In genomic region chr19:42450314-42450934, GRCh38 we compare ENCODE assay signal across 8 cellular contexts. TPM values are rescaled to one million over a fixed set of nuclear protein-coding genes. Genes with fewer than 3 reads are reported as not detected.
DNase-seq lines count a peak whose midpoint lies in the region; ATAC-seq and TF ChIP-seq lines count a peak whose summit lies in the region.

No MANE protein-coding gene starts in this region.

- H3K4me1 Mint-ChIP-seq in nephron = no peaks in the 10 kb centered on the region

- H3K36me3 Mint-ChIP-seq in nephron (ENCODE audit: low read depth) = no peaks in the 10 kb centered on the region

- H3K56ac ChIP-seq in IMR-90 (ENCODE audit: extremely low read depth, insufficient read depth, low read length) = no peak overlapping the region

- H4K91ac ChIP-seq in IMR-90 (ENCODE audit: insufficient read depth, low read depth, low read length) = no peak overlapping the region

- H3K9me3 Mint-ChIP-seq in nephron = no peaks in the 10 kb centered on the region

- TF ChIP-seq CTCF in C4-2B (conservative IDR thresholded peaks at IDR 0.05) (peak; percentile 78), IMR-90 (conservative IDR thresholded peaks at IDR 0.05; ENCODE audit: low read depth, low read length) (peak; percentile 84), esophagus squamous epithelium (IDR thresholded peaks at IDR 0.05) (peak; percentile 68 to 96 (median 91)), nephron (IDR thresholded peaks at IDR 0.05; ENCODE audit: unreplicated experiment in 3 of 3) (peak; percentile 82 to 88 (median 85))

- peaks cover 4% of the 10 kb centered on the region for H3K27me3 Mint-ChIP-seq in nephron (ENCODE audit: low read depth)

- no peak overlapping the region for H3K14ac ChIP-seq in IMR-90 (replicated peaks; ENCODE audit: low read depth, low read length)

- no peaks in the 10 kb centered on the region for H3K9me1 ChIP-seq in IMR-90 (ENCODE audit: insufficient read depth, low read length)

- DNase-seq in IMR-90 (peak; percentile 82), OCI-M1 (lab: John Stamatoyannopoulos, UW) (peak; percentile 93), esophagus squamous epithelium (lab: John Stamatoyannopoulos, UW) (no peak)
- peak; percentile 69 for DNase-seq in activated T-cell treated with anti-CD3 and anti-CD28 coated beads, Interleukin-2, amount 50 U/mL, for 1 hour
- peak; percentile 71 for DNase-seq in stimulated activated naive CD4-positive, alpha-beta T cell treated with Interleukin-2 at 50 U/mL for 16 hours (lab: John Stamatoyannopoulos, UW)

- no peak overlapping the region for H2BK5ac ChIP-seq in IMR-90 (ENCODE audit: low read depth, low read length, poor library complexity, severe bottlenecking)

- H2AFZ ChIP-seq in IMR-90 (replicated peaks; ENCODE audit: low read length, poor library complexity) = no peak overlapping the region

- H2AK9ac ChIP-seq in IMR-90 (replicated peaks; ENCODE audit: low read depth, low read length, poor library complexity) = no peak overlapping the region

- dilution Hi-C loops in IMR-90 (cut with HindIII; ENCODE audit: low sequenced_read_pairs, unreplicated experiment) = no loop called here

- H2BK15ac ChIP-seq in IMR-90 (ENCODE audit: low read depth, low read length) = no peak overlapping the region

- no peak overlapping the region for H3K18ac ChIP-seq in IMR-90 (ENCODE audit: low read depth, low read length)

- no peaks in the 10 kb centered on the region; the same call in 1 of the 2 replicates for H4K20me1 ChIP-seq in IMR-90 (ENCODE audit: insufficient read depth, low read length)

- no peaks in the 10 kb centered on the region for H3K9me3 ChIP-seq in IMR-90 (ENCODE audit: control insufficient read depth, insufficient read depth, low read length)
- H3K9me3 ChIP-seq in esophagus squamous epithelium = no peaks in the 10 kb centered on the region

- no TSS peak for BruUV-seq in IMR-90 (replicated peaks; lab: Mats Ljungman, UMichigan)

- H3K36me3 ChIP-seq in IMR-90 (ENCODE audit: control insufficient read depth, insufficient read depth, low read length) = no peaks in the 10 kb centered on the region
- H3K36me3 ChIP-seq in esophagus squamous epithelium = no peaks in the 10 kb centered on the region

- H3K23ac ChIP-seq in IMR-90 (ENCODE audit: low read depth, low read length) = no peak overlapping the region

- H3K27ac ChIP-seq in C4-2B = no peak overlapping the region
- H3K27ac ChIP-seq in IMR-90 (ENCODE audit: insufficient read depth, low read length) = no peak overlapping the region
- H3K27ac ChIP-seq in esophagus squamous epithelium = peak overlapping the region; percentile 35 to 79 (median 52)

- WGBS in IMR-90 (ENCODE audit: extremely low coverage in 2 of 2, insufficient read length in 1 of 2), 2 experiments = no CpG with 5 or more reads among the region's 3 CpGs
- WGBS in esophagus squamous epithelium, 2 donors = 0% methylated on average over 3 of the region's 3 CpGs

- peak; percentile 82 for ATAC-seq in GM19395 (IDR thresholded peaks at IDR 0.05; ENCODE audit: unreplicated experiment)
- ATAC-seq in IMR-90 (ENCODE audit: low read depth) = peak; percentile 93

- no peak overlapping the region for H4K5ac ChIP-seq in IMR-90 (ENCODE audit: low read depth, low read length)

- no peak overlapping the region for H3K9ac ChIP-seq in IMR-90 (ENCODE audit: low read depth, low read length)

- no peak overlapping the region for H3K4ac ChIP-seq in IMR-90 (ENCODE audit: low read depth, low read length)

- H3K27ac Mint-ChIP-seq in nephron = no peak overlapping the region

- H3K79me1 ChIP-seq in IMR-90 (ENCODE audit: low read depth in 1 of 2, low read length in 2 of 2) = no peaks in the 10 kb centered on the region

- H3K4me2 ChIP-seq in IMR-90 (ENCODE audit: low read depth, low read length) = no peak overlapping the region

- POLR2A ChIA-PET in IMR-90 (lab: Charles Lee; ENCODE audit: unreplicated experiment) = no interaction called here

- no peak overlapping the region for H4K8ac ChIP-seq in IMR-90 (ENCODE audit: low read depth in 2 of 2, low read length in 2 of 2)

- H3K27me3 ChIP-seq in IMR-90 (ENCODE audit: control insufficient read depth, insufficient read depth, low read length) (peaks cover 24% of the 10 kb centered on the region), esophagus squamous epithelium (no peaks in the 10 kb centered on the region)

- H3K4me3 Mint-ChIP-seq in nephron = no peak overlapping the region

- CTCF ChIA-PET in IMR-90 (lab: Yijun Ruan, JAX) = interaction anchor here (0.7 to 1.4 kb wide), 8 partner anchors 9 to 113 kb away, joined by 3 to 6 read pairs (median 3); no protein-coding TSS in a partner anchor

- H3K4me1 ChIP-seq in IMR-90 (ENCODE audit: control insufficient read depth, insufficient read depth, low read length) (no peaks in the 10 kb centered on the region), esophagus squamous epithelium (peaks cover 0 to 63% (median 0%) of the 10 kb centered on the region in 3 donors)

- intact Hi-C loops in IMR-90 (cut with micrococcal nuclease) = loop anchor here (1.0 kb wide), 1 partner anchor 79 kb away; no protein-coding TSS in a partner anchor
- intact Hi-C loops in esophagus squamous epithelium (cut with DNase I) = loop anchor here (2.0 to 10.0 kb wide), 2 partner anchors 78 to 144 kb away; partner anchors contain the start of genes CEACAM1 and CEACAM8

- in situ Hi-C loops in IMR-90 (cut with MboI; ENCODE audit: low sequenced_read_pairs) = loop anchor here (5.0 kb wide), 1 partner anchor 77 kb away; the partner anchor contains the start of gene CEACAM1

- no peak overlapping the region for H2AK5ac ChIP-seq in IMR-90 (ENCODE audit: low read depth, low read length)

- TF ChIP-seq POLR2A in IMR-90 (IDR thresholded peaks at IDR 0.05; ENCODE audit: low read depth, low read length) = no peak
- TF ChIP-seq POLR2A in esophagus squamous epithelium (IDR thresholded peaks at IDR 0.05) = no peak

- H3K4me3 ChIP-seq in IMR-90 (ENCODE audit: insufficient read depth, low read depth, low read length) (no peak overlapping the region), esophagus squamous epithelium (no peak overlapping the region)

- H2BK120ac ChIP-seq in IMR-90 (ENCODE audit: low read depth, low read length) = no peak overlapping the region

- H2BK20ac ChIP-seq in IMR-90 (ENCODE audit: low read depth, low read length) = no peak overlapping the region

- peak; percentile 88 for TF ChIP-seq RAD21 in IMR-90 (IDR thresholded peaks at IDR 0.05; ENCODE audit: low read length)

TF ChIP-seq in IMR-90, 13 proteins besides CTCF, POLR2A, EP300 and RAD21:
- TF ChIP-seq MXI1 (IDR thresholded peaks at IDR 0.05; ENCODE audit: borderline replicate concordance, low read depth, low read length) = no peak
- peak; percentile 57 for TF ChIP-seq SMC3 (IDR thresholded peaks at IDR 0.05; ENCODE audit: low read depth, low read length)
- TF ChIP-seq CEBPB (IDR thresholded peaks at IDR 0.05; ENCODE audit: low read depth, low read length) = peak; percentile 27; the same call in 1 of the 2 replicates

RNA-seq across cellular contexts. Expression of gene CXCL17, which starts 7.7 kb away (rescaled TPM):
- total RNA-seq in IMR-90 (2012; rRNA removed) (not detected in 2 replicates), esophagus squamous epithelium (10 to 100 TPM; 19.3 to 97.7 (median 33.8) TPM)
- not detected in 2 replicates for polyA plus RNA-seq in IMR-90 (2012; rRNA removed)
- not detected in 2 replicates for polyA plus RNA-seq in IMR-90 (2012; cell fraction: cytosol; rRNA removed)
- not detected in 2 replicates for polyA plus RNA-seq in IMR-90 (2012; cell fraction: nucleus; rRNA removed; ENCODE audit: low replicate concordance)

RNA-seq across cellular contexts. Expression of gene LIPE, which starts 23.2 kb away (rescaled TPM):
- total RNA-seq in IMR-90 (2012; rRNA removed) = 0.83 and 1.1 TPM in 2 replicates
- 5.4 and 5.9 TPM in 2 replicates for polyA plus RNA-seq in IMR-90 (2012; rRNA removed)
- 3.2 and 4.7 TPM in 2 replicates for polyA plus RNA-seq in IMR-90 (2012; cell fraction: cytosol; rRNA removed)
- 2.2 and 7.5 TPM in 2 replicates for polyA plus RNA-seq in IMR-90 (2012; cell fraction: nucleus; rRNA removed; ENCODE audit: low replicate concordance)
- 10 to 100 TPM in 1 of 4 donors, 1 to 10 TPM in 3; 5.2 to 10.8 (median 7.9) TPM for total RNA-seq in esophagus squamous epithelium

Comparison
In these comparisons a context has a peak if more than half of its experiments do, and no peak if none do; other contexts are left out.
1. H3K27ac ChIP-seq: peak in esophagus squamous epithelium (4 of 4); none in C4-2B (single experiment) and IMR-90 (single experiment).
2. RNA of gene CXCL17, which starts 7.7 kb away (total RNA-seq): 19.3 to 97.7 TPM in esophagus squamous epithelium; not detected in IMR-90; every median in the first group is over 10 times any median in the second.
3. Peak in every context shown above with its lines, with median percentiles within 50 percentile points of each other: CTCF ChIP-seq.